36 cellular contexts compared by ENCODE assay signal in genomic region chr3:57335273-57335938, GRCh38. TPM values are rescaled to one million over a fixed set of nuclear protein-coding genes. Genes with fewer than 3 reads are reported as not detected.
"Had no signal": no experiment of that assay in that cellular context is flagged by ENCODE, and none has a peak within 500 bp of the region (broad histone marks: within the 10 kb centered on the region; RNA-seq: fewer than 3 reads in every experiment).

No MANE protein-coding gene starts in this region.

- H3K4me3 Mint-ChIP-seq: activated CD4-positive, alpha-beta memory T cell treated with anti-CD3 and anti-CD28 coated beads for 36 hours; activated CD4-positive, alpha-beta T cell treated with anti-CD3 and anti-CD28 coated beads, Interleukin-2, amount 10 ng/mL, durations not matched to agents 24 days and 14 days; activated T-cell treated with anti-CD3 and anti-CD28 coated beads, Interleukin-2, amount 50 U/mL, for 4 hours; immature natural killer cell; mesothelial cell of epicardium; nephron progenitor cell; stimulated activated naive CD8-positive, alpha-beta T cell treated with anti-CD3 and anti-CD28 coated beads, Interleukin-15, Interleukin-2, amounts not matched to agents 100 ng/mL and 50 ng/mL, for 24 hours; T-helper 2 cell treated with Interferon-gamma antibody and Interleukin-4, amounts not matched to agents 5 μg/mL and 100 μg/mL, for 36 hours had no signal

- H3K4me3 ChIP-seq: body of pancreas, coronary artery, dorsolateral prefrontal cortex, ovary, skin epidermis, thoracic aorta had no signal

- DNase-seq: activated CD4-positive, alpha-beta memory T cell treated with anti-CD3 and anti-CD28 coated beads for 36 hours; activated CD4-positive, alpha-beta T cell treated with anti-CD3 and anti-CD28 coated beads, Interleukin-2, amount 10 ng/mL, durations not matched to agents 24 days and 14 days; activated CD8-positive, alpha-beta memory T cell treated with anti-CD3 and anti-CD28 coated beads, Interleukin-2, amount 50 U/mL, for 48 hours; activated naive CD4-positive, alpha-beta T cell; activated T-cell treated with anti-CD3 and anti-CD28 coated beads, Interleukin-2, amount 50 U/mL, for 4 hours; aorta; body of pancreas; dorsolateral prefrontal cortex; effector memory CD4-positive, alpha-beta T cell; foreskin fibroblast; head of caudate nucleus; hypothalamus; immature natural killer cell; kidney; left colon; naive B cell; nephron progenitor cell; ovary; stimulated activated CD4-positive, alpha-beta T cell treated with anti-CD3 and anti-CD28 coated beads, Interleukin-12 subunit alpha, Interleukin-12 subunit beta, amount 100 ng/mL, for 4 hours; stimulated activated CD4-positive, alpha-beta T cell treated with anti-CD3 and anti-CD28 coated beads, Interleukin-4, amount 100 ng/mL, for 1 hour; trophoblast cell had no signal

- H3K27me3 Mint-ChIP-seq: naive B cell, progenitor cell of endocrine pancreas had no signal

- ATAC-seq: activated T-cell treated with anti-CD3 and anti-CD28 coated beads, Interleukin-2, amount 50 U/mL, for 4 hours; body of pancreas; esophagus mucosa; left colon; sciatic nerve had no signal

- H3K4me1 Mint-ChIP-seq: activated CD4-positive, alpha-beta T cell treated with anti-CD3 and anti-CD28 coated beads, Interleukin-2, amount 10 ng/mL, durations not matched to agents 24 days and 14 days; immature natural killer cell; mesothelial cell of epicardium; naive B cell had no signal

- H3K27me3 ChIP-seq: body of pancreas, dorsolateral prefrontal cortex, ovary had no signal

- H3K9me3 ChIP-seq: body of pancreas, ovary, thoracic aorta had no signal

- H3K36me3 Mint-ChIP-seq: activated CD4-positive, alpha-beta memory T cell treated with anti-CD3 and anti-CD28 coated beads for 36 hours; activated naive CD4-positive, alpha-beta T cell treated with anti-CD3 and anti-CD28 coated beads, Interleukin-2, amount 50 U/mL, for 72 hours; immature natural killer cell had no signal

- H3K9me3 Mint-ChIP-seq: activated CD4-positive, alpha-beta memory T cell treated with anti-CD3 and anti-CD28 coated beads for 36 hours; activated CD4-positive, alpha-beta T cell treated with anti-CD3 and anti-CD28 coated beads, Interleukin-2, amount 10 ng/mL, durations not matched to agents 24 days and 14 days; activated naive CD4-positive, alpha-beta T cell treated with anti-CD3 and anti-CD28 coated beads, Interleukin-2, amount 50 U/mL, for 72 hours; immature natural killer cell; stimulated activated naive CD8-positive, alpha-beta T cell treated with anti-CD3 and anti-CD28 coated beads, Interleukin-15, Interleukin-2, amounts not matched to agents 100 ng/mL and 50 ng/mL, for 24 hours; T-helper 2 cell treated with Interferon-gamma antibody and Interleukin-4, amounts not matched to agents 5 μg/mL and 100 μg/mL, for 36 hours had no signal

- H3K27ac ChIP-seq: body of pancreas, coronary artery, dorsolateral prefrontal cortex, ovary, skin epidermis, thoracic aorta, VCaP had no signal

- H3K27ac Mint-ChIP-seq: activated CD4-positive, alpha-beta memory T cell treated with anti-CD3 and anti-CD28 coated beads for 36 hours; activated CD4-positive, alpha-beta T cell treated with anti-CD3 and anti-CD28 coated beads, Interleukin-2, amount 10 ng/mL, durations not matched to agents 24 days and 14 days; activated naive CD4-positive, alpha-beta T cell treated with anti-CD3 and anti-CD28 coated beads, Interleukin-2, amount 50 U/mL, for 72 hours; immature natural killer cell; mesothelial cell of epicardium; nephron progenitor cell; progenitor cell of endocrine pancreas; stimulated activated naive CD8-positive, alpha-beta T cell treated with anti-CD3 and anti-CD28 coated beads, Interleukin-15, Interleukin-2, amounts not matched to agents 100 ng/mL and 50 ng/mL, for 24 hours; T-helper 2 cell treated with Interferon-gamma antibody and Interleukin-4, amounts not matched to agents 5 μg/mL and 100 μg/mL, for 36 hours had no signal

- H3K36me3 ChIP-seq: ovary, thoracic aorta had no signal

- H3K4me1 ChIP-seq: body of pancreas had no signal

RNA-seq across cellular contexts. Expression of gene ASB14, which starts 42.9 kb away (rescaled TPM):
- total RNA-seq: activated CD4-positive, alpha-beta memory T cell treated with anti-CD3 and anti-CD28 coated beads for 36 hours; activated CD4-positive, alpha-beta T cell treated with anti-CD3 and anti-CD28 coated beads, Interleukin-2, amount 10 ng/mL, durations not matched to agents 24 days and 14 days; activated naive CD4-positive, alpha-beta T cell treated with anti-CD3 and anti-CD28 coated beads, Interleukin-2, amount 50 U/mL, for 72 hours; activated T-cell treated with anti-CD3 and anti-CD28 coated beads, Interleukin-2, amount 50 U/mL, for 4 hours; aorta; body of pancreas; esophagus mucosa; kidney; left colon; liver; mesothelial cell of epicardium; progenitor cell of endocrine pancreas; renal cortical epithelial cell; sciatic nerve; subcutaneous adipose tissue; thoracic aorta had no signal
- polyA plus RNA-seq: adipose tissue had no signal
